In the genomic region with DNA sequence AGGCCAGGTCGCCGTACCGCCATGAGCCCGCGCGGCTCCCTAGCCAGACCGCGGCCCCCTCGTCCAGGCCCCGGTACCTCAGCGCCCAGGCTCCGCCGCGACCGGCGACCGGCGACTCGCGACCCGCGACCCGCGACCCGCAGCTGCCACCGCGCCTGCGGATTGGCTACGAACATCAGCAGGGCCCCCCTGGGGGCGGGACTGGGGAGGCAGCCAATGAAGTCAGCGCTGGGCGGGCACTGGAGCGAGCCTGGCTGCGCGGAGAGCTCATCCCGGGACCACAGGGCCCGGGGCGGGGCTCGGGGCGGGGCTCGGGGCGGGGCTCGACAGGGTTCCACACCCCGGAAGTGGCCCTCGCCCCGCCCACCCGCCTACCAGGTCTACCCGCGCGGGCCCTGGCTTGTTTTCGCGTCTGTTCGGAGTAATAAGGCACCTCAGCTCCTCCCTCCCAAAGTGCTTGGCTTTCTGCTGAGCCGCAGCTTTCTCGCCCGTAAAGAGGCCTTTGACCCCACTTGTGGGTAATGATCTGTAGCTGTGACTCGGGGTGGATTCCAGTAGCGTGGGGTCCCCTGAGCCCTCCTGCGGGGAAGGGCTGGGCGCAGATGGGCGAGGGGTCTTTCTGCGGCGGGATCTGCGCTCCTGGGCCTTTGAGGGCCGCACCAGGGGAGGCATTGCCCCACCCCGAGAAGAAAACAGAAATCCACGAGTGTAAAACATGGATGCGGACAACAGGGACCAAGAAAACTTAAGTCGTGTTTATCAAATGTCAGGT, we compare ENCODE assay signal across 8 cellular contexts. TPM values are rescaled to one million over a fixed set of nuclear protein-coding genes. Genes with fewer than 3 reads are reported as not detected.
A peak's percentile ranks its signal among the peaks of the same experiment; 100 is the strongest.
DNase-seq lines count a peak whose midpoint lies in the region; ATAC-seq, FAIRE-seq and TF ChIP-seq lines count a peak whose summit lies in the region.

A gene (minus strand): TSS at position 170 of the 772 bp plus-strand sequence. CDS start 1,438 bp downstream, outside the sequence.

- H3K27me3 ChIP-seq in keratinocyte (ENCODE audit: control insufficient read depth, extremely low read depth, insufficient read depth, low read length) = no peaks in the 10 kb centered on the region

- no peaks in the 10 kb centered on the region for H3K9me3 ChIP-seq in keratinocyte (ENCODE audit: control insufficient read depth, low read depth, low read length)

- TF ChIP-seq CTCF in keratinocyte (optimal IDR thresholded peaks at IDR 0.05 in 1 of 3, IDR thresholded peaks at IDR 0.05 in 1 of 3, conservative IDR thresholded peaks at IDR 0.05 in 1 of 3; ENCODE audit: extremely low read depth in 1 of 3, insufficient read depth in 2 of 3, low read length in 3 of 3) = no peak

- TF ChIP-seq POLR2A in GM19193 (IDR thresholded peaks at IDR 0.05; ENCODE audit: extremely low read depth, insufficient read depth, insufficient read length) = peak; percentile 73

- peak within 1 kb of the TSS; percentile 82 for H3K9ac ChIP-seq in keratinocyte (ENCODE audit: control insufficient read depth, extremely low read depth, insufficient read depth, low read length)

- H3K9me1 ChIP-seq in keratinocyte (ENCODE audit: control insufficient read depth, extremely low read depth, insufficient read depth, low read length) = peaks cover 3% of the 10 kb centered on the region

- peaks cover 24% of the 10 kb centered on the region for H3K4me1 ChIP-seq in keratinocyte (ENCODE audit: control insufficient read depth, extremely low read depth, insufficient read depth, low read length)

- H2AFZ ChIP-seq in keratinocyte (ENCODE audit: control insufficient read depth, low read length) = peak within 1 kb of the TSS; percentile 95

- no peaks in the 10 kb centered on the region for H4K20me1 ChIP-seq in keratinocyte (ENCODE audit: control insufficient read depth, extremely low read depth, insufficient read depth, low read length)

- peak within 1 kb of the TSS; percentile 76 for H3K27ac ChIP-seq in keratinocyte (ENCODE audit: control insufficient read depth, insufficient read depth, low read length)

- peak; percentile 97 for DNase-seq in Ammon's horn (ENCODE audit: low spot score)
- peak; percentile 51 to 95 for DNase-seq in NCI-H446 (lab: John Stamatoyannopoulos, UW)
- DNase-seq in activated CD4-positive, CD25-positive, alpha-beta regulatory T cell (lab: John Stamatoyannopoulos, UW) = peak; percentile 98 to 100 (median 99)
- DNase-seq in central memory CD4-positive, alpha-beta T cell = peak; percentile 95
- DNase-seq in keratinocyte (ENCODE audit: low read depth, low spot score) = peak; percentile 71
- DNase-seq in stimulated activated CD4-positive, alpha-beta T cell treated with anti-CD3 and anti-CD28 coated beads, Interleukin-12 subunit alpha, Interleukin-12 subunit beta, amount 100 ng/mL, for 4 hours = peak; percentile 100

- H3K79me2 ChIP-seq in keratinocyte (ENCODE audit: control insufficient read depth, insufficient read depth, low read length) = no peaks in the 10 kb centered on the region

- ATAC-seq in HG03378 (IDR thresholded peaks at IDR 0.05; ENCODE audit: unreplicated experiment) = peak; percentile 88

- dilution Hi-C loops in keratinocyte (cut with MboI; ENCODE audit: extremely low pct_ligation_motif_present, low sequenced_read_pairs) = no loop called here

- peak within 1 kb of the TSS; percentile 100 for H3K4me2 ChIP-seq in keratinocyte (ENCODE audit: control insufficient read depth, extremely low read depth, insufficient read depth, low read depth, low read length)

- FAIRE-seq in keratinocyte (lab: Jason Lieb, UNC) = peak; percentile 52

- H3K4me3 ChIP-seq in keratinocyte (ENCODE audit: control insufficient read depth in 2 of 3, extremely low read depth in 1 of 3, insufficient read depth in 2 of 3, low read depth in 1 of 3, low read length in 3 of 3) = peak within 1 kb of the TSS; percentile 82 to 84 (median 83)

- peaks cover 7 to 9% of the 10 kb centered on the region in 2 experiments for H3K36me3 ChIP-seq in keratinocyte (ENCODE audit: control insufficient read depth in 2 of 2, extremely low read depth in 1 of 2, insufficient read depth in 2 of 2, low read length in 2 of 2)

RNA-seq across cellular contexts. Expression of the gene that starts here (rescaled TPM):
- 7.3 to 8.9 TPM (median 8.5 TPM) in 3 replicates for polyA plus RNA-seq in keratinocyte
- 1.6 TPM for polyA plus RNA-seq in keratinocyte (2011; ENCODE audit: low read depth)
- polyA plus RNA-seq in keratinocyte (2011; cell fraction: cytosol; rRNA removed) = 3.8 and 5.5 TPM in 2 replicates
- 21.3 and 23.2 TPM in 2 replicates for polyA plus RNA-seq in keratinocyte (2011; cell fraction: nucleus; rRNA removed)
- polyA plus RNA-seq in keratinocyte (2012; ENCODE audit: low replicate concordance) = 6.8 and 7.0 TPM in 2 replicates
- polyA minus RNA-seq in keratinocyte = 4.5 to 5.8 TPM (median 5.1 TPM) in 3 replicates
- 5.9 TPM for polyA minus RNA-seq in keratinocyte (2011; cell fraction: cytosol; rRNA and poly(A)+ RNA removed)
- 4.5 and 8.4 TPM in 2 replicates for polyA minus RNA-seq in keratinocyte (2011; cell fraction: nucleus; rRNA and poly(A)+ RNA removed)

Comparison
In these comparisons a context has a peak if more than half of its experiments do, and no peak if none do; other contexts are left out.
1. Peak in every context shown above with its lines: DNase-seq, ATAC-seq, H3K4me3 ChIP-seq and H3K27ac ChIP-seq.